7 cellular contexts compared by ENCODE assay signal in genomic region chr14:24147761-24148428, GRCh38. TPM values are rescaled to one million over a fixed set of nuclear protein-coding genes. Genes with fewer than 3 reads are reported as not detected.
DNase-seq lines count a peak whose midpoint lies in the region; ATAC-seq and TF ChIP-seq lines count a peak whose summit lies in the region.

No MANE protein-coding gene starts in this region.

- TF ChIP-seq CTCF in HCT116 (IDR thresholded peaks at IDR 0.05 in 2 of 3, conservative IDR thresholded peaks at IDR 0.05 in 1 of 3; ENCODE audit: borderline replicate concordance in 1 of 3, insufficient read depth in 1 of 3, low read depth in 2 of 3, low read length in 2 of 3): no peak
- TF ChIP-seq CTCF in WI38 (IDR thresholded peaks at IDR 0.05; ENCODE audit: low read depth, low read length): no peak
- TF ChIP-seq CTCF in hepatocyte (IDR thresholded peaks at IDR 0.05; ENCODE audit: poor library complexity): no peak
- no peak for TF ChIP-seq CTCF in spleen (IDR thresholded peaks at IDR 0.05 in 8 of 11, conservative IDR thresholded peaks at IDR 0.05 in 3 of 11)

- peak overlapping the region; percentile 92 for H3K4me2 ChIP-seq in HCT116 (ENCODE audit: low read length)
- H3K4me2 ChIP-seq in hepatocyte: peak overlapping the region; percentile 92

- no peak overlapping the region for H2AFZ ChIP-seq in HCT116 (ENCODE audit: low read depth, low read length, poor library complexity, severe bottlenecking)
- peak overlapping the region; percentile 42 for H2AFZ ChIP-seq in hepatocyte

- RAD21 ChIA-PET in HCT116 (lab: Charles Lee; ENCODE audit: low non-redundant PET in 1 of 2, low total read pairs in 2 of 2, uncharacterized antibody in 2 of 2, unreplicated experiment in 2 of 2): no interaction called here

- ATAC-seq in HCT116: no peak

- TF ChIP-seq POLR2A in HCT116 (IDR thresholded peaks at IDR 0.05; ENCODE audit: borderline replicate concordance, extremely low read depth, insufficient read depth, insufficient read length) (no peak), spleen (IDR thresholded peaks at IDR 0.05) (no peak)

- TSS peak; percentile 51 for BruUV-seq in HCT116 (replicated peaks; lab: Mats Ljungman, UMichigan)

- H4K20me1 ChIP-seq in HCT116 (ENCODE audit: insufficient read depth) (no peaks in the 10 kb centered on the region), hepatocyte (ENCODE audit: insufficient read depth, poor library complexity, severe bottlenecking) (peaks cover 6% of the 10 kb centered on the region)

- no peak for DNase-seq in HCT116 (ENCODE audit: low read depth, low spot score)
- DNase-seq in hepatocyte (ENCODE audit: low spot score): no peak
- DNase-seq in spleen: no peak
- DNase-seq in NK-92 treated with Interleukin-12 subunit alpha and Interleukin-12 subunit beta, amount 100 ng/mL, for 24 hours (lab: John Stamatoyannopoulos, UW): no peak
- DNase-seq in DMS153 (lab: John Stamatoyannopoulos, UW): no peak
- DNase-seq in GM19238 (ENCODE audit: insufficient read length, low spot score): no peak

- H3K27ac ChIP-seq in HCT116 (ENCODE audit: low read depth, low read length) (peak overlapping the region; percentile 95), hepatocyte (peak overlapping the region; percentile 4), spleen (peak overlapping the region; percentile 79 to 99 (median 96))

- intact Hi-C loops in HCT116 (cut with micrococcal nuclease): no loop called here
- intact Hi-C loops in spleen (cut with DNase I; ENCODE audit: low total_unique reads): no loop called here

- peak overlapping the region; percentile 86 for H3K9ac ChIP-seq in HCT116 (ENCODE audit: low read length)

- H3K4me3 ChIP-seq in HCT116 (replicated peaks in 1 of 2; ENCODE audit: low read depth in 1 of 2, low read length in 2 of 2) (peak overlapping the region; percentile 97 to 99), WI38 (ENCODE audit: low read depth, low read length) (peak overlapping the region; percentile 75), hepatocyte (peak overlapping the region; percentile 91), spleen (peak overlapping the region; percentile 76 to 99 (median 95))

- TF ChIP-seq RAD21 in HCT116 (IDR thresholded peaks at IDR 0.05; ENCODE audit: low read depth): no peak

- WGBS in hepatocyte (ENCODE audit: low lambda C conversion rate, missing lambda C conversion rate): 10% methylated on average over 29 of the region's 29 CpGs
- WGBS in spleen, 5 donors: 6 to 9% (median 8%) methylated on average over 18 to 29 of the region's 29 CpGs

- CTCF ChIA-PET in HCT116 (lab: Charles Lee): interaction anchor here (2.1 to 3.9 kb wide), 2 partner anchors 13 to 90 kb away, joined by 7 to 19 read pairs; partner anchors contain the start of gene IRF9

- H3K79me2 ChIP-seq in HCT116 (ENCODE audit: insufficient read depth, low read length) (peaks cover 58% of the 10 kb centered on the region), hepatocyte (peaks cover 47% of the 10 kb centered on the region)

- H3K9me3 ChIP-seq in HCT116 (ENCODE audit: control insufficient read depth in 1 of 2, insufficient read depth in 1 of 2, low read depth in 1 of 2, low read length in 2 of 2) (no peaks in the 10 kb centered on the region), hepatocyte (ENCODE audit: low read depth) (no peaks in the 10 kb centered on the region), spleen (no peaks in the 10 kb centered on the region)

- H3K36me3 ChIP-seq in HCT116 (ENCODE audit: control insufficient read depth in 1 of 2, insufficient read depth in 2 of 2, low read length in 2 of 2): peaks cover 35 to 40% of the 10 kb centered on the region in 2 experiments
- no peaks in the 10 kb centered on the region for H3K36me3 ChIP-seq in hepatocyte (replicated peaks; ENCODE audit: insufficient read depth, low read depth)
- H3K36me3 ChIP-seq in spleen: peaks cover 9 to 74% (median 59%) of the 10 kb centered on the region in 6 donors

- POLR2A ChIA-PET in HCT116 (lab: Charles Lee): interaction anchor here (2.0 kb wide), 1 partner anchor 13 kb away, joined by 18 read pairs; the partner anchor contains the start of gene IRF9

- no peaks in the 10 kb centered on the region for H3K27me3 ChIP-seq in HCT116 (ENCODE audit: insufficient read depth, low read length)
- no peaks in the 10 kb centered on the region for H3K27me3 ChIP-seq in hepatocyte
- H3K27me3 ChIP-seq in spleen (replicated peaks in 1 of 7): no peaks in the 10 kb centered on the region

- no peaks in the 10 kb centered on the region for H3K9me2 ChIP-seq in HCT116 (ENCODE audit: insufficient read depth)
- no peaks in the 10 kb centered on the region for H3K9me2 ChIP-seq in hepatocyte (replicated peaks; ENCODE audit: insufficient read depth)

- H3K4me1 ChIP-seq in HCT116 (ENCODE audit: control insufficient read depth in 1 of 2, insufficient read depth in 2 of 2, low read length in 2 of 2): peaks cover 13 to 17% of the 10 kb centered on the region in 2 experiments
- peaks cover 15% of the 10 kb centered on the region for H3K4me1 ChIP-seq in hepatocyte (ENCODE audit: insufficient read depth)
- peaks cover 25 to 76% (median 55%) of the 10 kb centered on the region in 6 donors for H3K4me1 ChIP-seq in spleen

TF ChIP-seq in HCT116, 20 proteins besides CTCF, POLR2A, EP300 and RAD21:
- peak; percentile 66; the same call in 1 of the 2 replicates for TF ChIP-seq ZFX (IDR thresholded peaks at IDR 0.05)
- TF ChIP-seq EZH2phosphoT487 (IDR thresholded peaks at IDR 0.05; ENCODE audit: borderline replicate concordance): no peak
- no peak for TF ChIP-seq YY1 (IDR thresholded peaks at IDR 0.05; ENCODE audit: extremely low read depth, insufficient replicate concordance, low read depth, low read length)
- no peak for TF ChIP-seq EGR1 (IDR thresholded peaks at IDR 0.05; ENCODE audit: low read depth)

RNA-seq across cellular contexts. Expression of gene RNF31, which starts 0.6 kb away (rescaled TPM):
- total RNA-seq in HCT116 (2021; ENCODE audit: unreplicated experiment) (78.0 TPM), hepatocyte (27.8 and 35.0 TPM in 2 replicates), spleen (100 to 1,000 TPM in 3 of 7 donors, 10 to 100 TPM in 4; 61.9 to 113 (median 96.9) TPM)
- 77.8 and 79.6 TPM in 2 replicates for polyA plus RNA-seq in HCT116 (2012)
- polyA plus RNA-seq in hepatocyte (27.3 and 29.7 TPM in 2 replicates), spleen (100 to 1,000 TPM in 2 of 3 donors, 10 to 100 TPM in 1; 56.5 to 148 (median 122) TPM)

RNA-seq across cellular contexts. Expression of gene PSME2, which starts 1.5 kb away (rescaled TPM):
- total RNA-seq in HCT116 (2021; ENCODE audit: unreplicated experiment): 160 TPM
- polyA plus RNA-seq in HCT116 (2012): 113 and 172 TPM in 2 replicates
- total RNA-seq in hepatocyte: 62.7 and 75.5 TPM in 2 replicates
- polyA plus RNA-seq in hepatocyte: 178 and 189 TPM in 2 replicates
- total RNA-seq in spleen: 100 to 1,000 TPM in 5 of 7 donors, 10 to 100 TPM in 2; 80.0 to 295 (median 189) TPM
- polyA plus RNA-seq in spleen: 100 to 1,000 TPM; 337 to 509 (median 433) TPM

RNA-seq across cellular contexts. Expression of gene EMC9, which starts 6.5 kb away (rescaled TPM):
- 42.0 TPM for total RNA-seq in HCT116 (2021; ENCODE audit: unreplicated experiment)
- 57.8 and 70.6 TPM in 2 replicates for polyA plus RNA-seq in HCT116 (2012)
- total RNA-seq in hepatocyte: 13.8 TPM in 2 replicates
- 32.2 and 34.1 TPM in 2 replicates for polyA plus RNA-seq in hepatocyte
- 10 to 100 TPM; 17.7 to 27.3 (median 19.9) TPM for total RNA-seq in spleen
- polyA plus RNA-seq in spleen: 10 to 100 TPM; 25.4 to 50.6 (median 48.5) TPM

RNA-seq across cellular contexts. Expression of gene PSME1, which starts 11.9 kb away (rescaled TPM):
- total RNA-seq in HCT116 (2021; ENCODE audit: unreplicated experiment): 174 TPM
- polyA plus RNA-seq in HCT116 (2012): 121 and 140 TPM in 2 replicates
- total RNA-seq in hepatocyte: 123 and 134 TPM in 2 replicates
- polyA plus RNA-seq in hepatocyte: 202 and 238 TPM in 2 replicates
- total RNA-seq in spleen: 100 to 1,000 TPM; 157 to 303 (median 247) TPM
- 100 to 1,000 TPM; 349 to 441 (median 364) TPM for polyA plus RNA-seq in spleen

RNA-seq across cellular contexts. Expression of gene IRF9, which starts 13.2 kb away (rescaled TPM):
- total RNA-seq in HCT116 (2021; ENCODE audit: unreplicated experiment) (21.7 TPM), hepatocyte (33.7 and 42.7 TPM in 2 replicates), spleen (100 to 1,000 TPM; 122 to 265 (median 218) TPM)
- 22.9 and 34.4 TPM in 2 replicates for polyA plus RNA-seq in HCT116 (2012)
- polyA plus RNA-seq in hepatocyte (66.9 and 79.5 TPM in 2 replicates), spleen (100 to 1,000 TPM in 2 of 3 donors, 10 to 100 TPM in 1; 85.8 to 166 (median 118) TPM)

Comparison
In these comparisons a context has a peak if more than half of its experiments do, and no peak if none do; other contexts are left out.
1. H3K27ac ChIP-seq: peak in every context shown above with its lines; median percentile 96 in spleen; 95 in HCT116; 4 in hepatocyte.